ENCODE assay signal across 33 cellular contexts in genomic region chr16:56145369-56145768, GRCh38. TPM values are rescaled to one million over a fixed set of nuclear protein-coding genes. Genes with fewer than 3 reads are reported as not detected.
"Had no signal": no experiment of that assay in that cellular context is flagged by ENCODE, and none has a peak within 500 bp of the region (broad histone marks: within the 10 kb centered on the region; RNA-seq: fewer than 3 reads in every experiment).

No MANE protein-coding gene starts in this region.

- FAIRE-seq: frontal cortex, kidney had no signal

- H3K4me3 Mint-ChIP-seq: activated B cell treated with CpG ODN at 0.5 μM for 24 hours; activated CD4-positive, alpha-beta T cell treated with anti-CD3 and anti-CD28 coated beads for 36 hours; activated naive CD8-positive, alpha-beta T cell; activated T-cell treated with anti-CD3 and anti-CD28 coated beads, Interleukin-2, amount 50 U/mL, for 24 hours; naive thymus-derived CD4-positive, alpha-beta T cell; stimulated activated memory B cell treated with anti-CD40 and anti-IgM and Interleukin-4, amounts not matched to agents 10 μg/mL and 1 μg/mL and 100 μg/mL, for 72 hours had no signal

- DNase-seq: activated B cell treated with CpG ODN at 0.5 μM for 24 hours; activated CD4-positive, alpha-beta T cell treated with anti-CD3 and anti-CD28 coated beads for 36 hours; activated CD4-positive, alpha-beta T cell treated with anti-CD3 and anti-CD28 coated beads, Interleukin-2, amount 50 U/mL, for 4 hours; activated CD8-positive, alpha-beta memory T cell treated with anti-CD3 and anti-CD28 coated beads for 24 hours; activated CD8-positive, alpha-beta memory T cell treated with anti-CD3 and anti-CD28 coated beads, Interleukin-2, amount 50 U/mL, for 4 hours; activated naive CD4-positive, alpha-beta T cell; activated T-cell treated with anti-CD3 and anti-CD28 coated beads, Interleukin-2, amount 50 U/mL, for 24 hours; adrenal gland; brain microvascular endothelial cell; caudate nucleus; dermis blood vessel endothelial cell; effector memory CD4-positive, alpha-beta T cell; glutamatergic neuron; hippocampal formation; kidney; lower lobe of right lung; naive thymus-derived CD4-positive, alpha-beta T cell; retina; sigmoid colon; stimulated activated CD4-positive, alpha-beta T cell treated with anti-CD3 and anti-CD28 coated beads, Interleukin-15, amount 100 ng/mL, for 24 hours; stomach; T-helper 9 cell had no signal

- H3K27ac ChIP-seq: adrenal gland, ascending aorta, brain microvascular endothelial cell, esophagus muscularis mucosa, lower lobe of right lung, sigmoid colon, stomach, suprapubic skin, tibial nerve had no signal

- H3K36me3 ChIP-seq: adrenal gland, ascending aorta, brain microvascular endothelial cell, esophagus muscularis mucosa, lower lobe of right lung, sigmoid colon, stomach, suprapubic skin, tibial nerve had no signal

- H3K4me3 ChIP-seq: adrenal gland, ascending aorta, esophagus muscularis mucosa, lower lobe of right lung, sigmoid colon, smooth muscle cell, stomach, suprapubic skin, tibial nerve had no signal

- H3K4me2 ChIP-seq: smooth muscle cell had no signal

- H3K4me1 ChIP-seq: adrenal gland, ascending aorta, esophagus muscularis mucosa, lower lobe of right lung, stomach, suprapubic skin, tibial nerve had no signal

- H3K9me3 ChIP-seq: adrenal gland, ascending aorta, esophagus muscularis mucosa, lower lobe of right lung, sigmoid colon, stomach, suprapubic skin, tibial nerve had no signal

- H3K36me3 Mint-ChIP-seq: activated naive CD8-positive, alpha-beta T cell; naive thymus-derived CD4-positive, alpha-beta T cell; stimulated activated memory B cell treated with anti-CD40 and anti-IgM and Interleukin-4, amounts not matched to agents 10 μg/mL and 1 μg/mL and 100 μg/mL, for 72 hours had no signal

- H3K9me3 Mint-ChIP-seq: activated B cell treated with CpG ODN at 0.5 μM for 24 hours; activated T-cell treated with anti-CD3 and anti-CD28 coated beads, Interleukin-2, amount 50 U/mL, for 24 hours; activated T-helper 2 cell treated with anti-CD3 and anti-CD28 coated beads, Interferon-gamma antibody, Interleukin-2, Interleukin-4, amounts not matched to agents 10 μg/mL and 5 μg/mL and 100 μg/mL, durations not matched to agents 14 hours and 24 hours and 36 hours; naive thymus-derived CD4-positive, alpha-beta T cell; stimulated activated memory B cell treated with anti-CD40 and anti-IgM and Interleukin-4, amounts not matched to agents 10 μg/mL and 1 μg/mL and 100 μg/mL, for 72 hours had no signal

- H3K4me1 Mint-ChIP-seq: activated B cell treated with CpG ODN at 0.5 μM for 24 hours; activated CD4-positive, alpha-beta T cell treated with anti-CD3 and anti-CD28 coated beads for 36 hours had no signal

- ATAC-seq: activated CD4-positive, alpha-beta T cell treated with anti-CD3 and anti-CD28 coated beads for 36 hours; lower lobe of right lung; naive thymus-derived CD4-positive, alpha-beta T cell; stimulated activated memory B cell treated with anti-CD40 and anti-IgM and Interleukin-4, amounts not matched to agents 10 μg/mL and 1 μg/mL and 100 μg/mL, for 72 hours had no signal

- H3K27ac Mint-ChIP-seq: activated B cell treated with CpG ODN at 0.5 μM for 24 hours; activated CD4-positive, alpha-beta T cell treated with anti-CD3 and anti-CD28 coated beads for 36 hours; activated naive CD8-positive, alpha-beta T cell; activated T-cell treated with anti-CD3 and anti-CD28 coated beads, Interleukin-2, amount 50 U/mL, for 24 hours; activated T-helper 2 cell treated with anti-CD3 and anti-CD28 coated beads, Interferon-gamma antibody, Interleukin-2, Interleukin-4, amounts not matched to agents 10 μg/mL and 5 μg/mL and 100 μg/mL, durations not matched to agents 14 hours and 24 hours and 36 hours; naive thymus-derived CD4-positive, alpha-beta T cell; progenitor cell of endocrine pancreas; stimulated activated memory B cell treated with anti-CD40 and anti-IgM and Interleukin-4, amounts not matched to agents 10 μg/mL and 1 μg/mL and 100 μg/mL, for 72 hours had no signal

- H3K27me3 ChIP-seq: adrenal gland, ascending aorta, brain microvascular endothelial cell, esophagus muscularis mucosa, sigmoid colon, stomach, tibial nerve had no signal

RNA-seq across cellular contexts. Expression of gene GNAO1, which starts 45.9 kb away (rescaled TPM):
- total RNA-seq: dermis blood vessel endothelial cell, osteoblast had no signal
